1 cellular context compared by ENCODE assay signal in the genomic region with DNA sequence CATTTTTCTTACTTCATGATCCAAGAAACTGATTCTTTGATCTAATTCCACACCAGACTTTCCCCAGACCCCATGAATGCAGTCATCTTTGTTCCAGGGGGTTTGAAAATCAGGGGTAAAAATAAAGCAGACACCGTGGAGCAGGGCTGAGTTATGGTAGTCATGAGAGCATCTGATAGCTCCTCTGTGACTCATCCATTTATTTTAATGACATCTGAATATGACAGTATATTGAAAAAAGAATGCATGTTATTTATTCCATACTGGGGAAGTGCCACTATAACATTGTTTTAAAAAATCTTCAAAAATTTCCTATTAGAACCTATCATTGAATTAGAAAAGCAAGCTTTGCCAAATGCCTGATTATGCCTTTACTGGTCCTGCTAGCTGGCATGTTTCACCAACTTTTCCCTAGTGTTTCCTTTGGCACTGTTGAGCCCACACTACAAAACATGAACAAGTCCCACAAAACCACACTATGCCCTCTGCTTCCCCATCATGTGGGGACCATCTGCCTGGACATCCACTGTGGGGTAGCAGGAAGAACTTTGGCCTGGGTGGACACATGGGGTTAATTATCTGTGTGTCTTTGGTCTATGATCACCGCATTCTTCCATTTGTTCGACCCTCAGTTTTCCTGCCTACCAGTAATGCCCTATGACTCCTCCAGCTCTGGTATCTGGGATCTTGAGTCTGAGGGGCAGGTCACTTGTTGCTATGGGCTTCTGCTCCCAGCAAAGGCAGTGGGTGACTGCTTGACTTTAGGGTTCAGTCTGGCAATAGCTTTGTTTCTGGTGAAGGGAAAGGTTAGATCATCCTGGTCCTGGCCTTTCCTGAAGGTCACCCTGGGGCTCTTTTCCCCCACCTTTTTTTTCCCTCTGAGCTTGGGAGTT.
TF ChIP-seq lines count a peak whose summit lies in the region.

No MANE protein-coding gene starts in this region.

TF ChIP-seq in H1, 55 proteins besides CTCF, POLR2A, EP300 and RAD21:
- no peak for TF ChIP-seq NANOG (IDR thresholded peaks at IDR 0.05; ENCODE audit: insufficient read depth, low read depth, low read length, poor library complexity, severe bottlenecking)
- TF ChIP-seq RFX5 (IDR thresholded peaks at IDR 0.05; ENCODE audit: borderline replicate concordance, low read depth, low read length) = peak; percentile 34; the same call in 1 of the 2 replicates
